Comparison of ENCODE assay signal across 22 cellular contexts in genomic region chr1:204349602-204350001, GRCh38. TPM values are rescaled to one million over a fixed set of nuclear protein-coding genes. Genes with fewer than 3 reads are reported as not detected.
DNase-seq lines count a peak whose midpoint lies in the region; ATAC-seq and TF ChIP-seq lines count a peak whose summit lies in the region.
"Had no signal": no experiment of that assay in that cellular context is flagged by ENCODE, and none has a peak within 500 bp of the region (broad histone marks: within the 10 kb centered on the region; RNA-seq: fewer than 3 reads in every experiment).

No MANE protein-coding gene starts in this region.

- H3K4me3 ChIP-seq in right atrium auricular region (no peak overlapping the region), neural progenitor cell (no peak overlapping the region), vagina (no peak overlapping the region)
- H3K4me3 ChIP-seq: BLaER1 treated with 17β-estradiol and CSF1 and Interleukin-3, amounts not matched to agents 10 nM and 100 nM; GM12878; PC-9; SJCRH30 had no signal

- H3K9me3 Mint-ChIP-seq in neural progenitor cell: no peaks in the 10 kb centered on the region
- H3K9me3 Mint-ChIP-seq: CD8-positive, alpha-beta T cell had no signal

- H3K27me3 ChIP-seq in right atrium auricular region (no peaks in the 10 kb centered on the region), foreskin keratinocyte (no peaks in the 10 kb centered on the region), neural progenitor cell (no peaks in the 10 kb centered on the region), vagina (no peaks in the 10 kb centered on the region)
- H3K27me3 ChIP-seq: BLaER1 treated with 17β-estradiol and CSF1 and Interleukin-3, amounts not matched to agents 10 nM and 100 nM; SJCRH30 had no signal

- H3K27me3 Mint-ChIP-seq in neural progenitor cell (ENCODE audit: insufficient read depth, low read depth): peaks cover 7% of the 10 kb centered on the region

- no peaks in the 10 kb centered on the region for H3K79me2 ChIP-seq in neural progenitor cell (ENCODE audit: low read depth)

- no peak overlapping the region for H3K4me2 ChIP-seq in neural progenitor cell
- H3K4me2 ChIP-seq: PC-9 had no signal

- peaks cover 85% of the 10 kb centered on the region for H3K4me1 Mint-ChIP-seq in neural progenitor cell

- peak overlapping the region; percentile 88 for H3K4me3 Mint-ChIP-seq in neural progenitor cell
- H3K4me3 Mint-ChIP-seq: CD8-positive, alpha-beta T cell had no signal

- intact Hi-C loops in Right ventricle myocardium superior (cut with DNase I) (no loop called here), vagina (cut with DNase I) (no loop called here)

- no peak for TF ChIP-seq POLR2A in vagina (IDR thresholded peaks at IDR 0.05)

- H3K9ac ChIP-seq in neural progenitor cell: no peak overlapping the region

- no peak overlapping the region for H2AFZ ChIP-seq in neural progenitor cell (replicated peaks)
- H2AFZ ChIP-seq: PC-9 had no signal

- H3K36me3 Mint-ChIP-seq in neural progenitor cell: peaks cover 2% of the 10 kb centered on the region
- H3K36me3 Mint-ChIP-seq: CD8-positive, alpha-beta T cell had no signal

- H4K20me1 ChIP-seq in neural progenitor cell (ENCODE audit: low read depth): no peaks in the 10 kb centered on the region
- H4K20me1 ChIP-seq: BLaER1 treated with 17β-estradiol and CSF1 and Interleukin-3, amounts not matched to agents 10 nM and 100 nM had no signal

- H3K4me1 ChIP-seq in right atrium auricular region (peaks cover 0 to 40% of the 10 kb centered on the region in 2 donors), foreskin keratinocyte (no peaks in the 10 kb centered on the region), neural progenitor cell (peaks cover 23% of the 10 kb centered on the region), vagina (peaks cover 36% of the 10 kb centered on the region)

- H3K36me3 ChIP-seq in right atrium auricular region: no peaks in the 10 kb centered on the region
- no peaks in the 10 kb centered on the region for H3K36me3 ChIP-seq in neural progenitor cell
- no peaks in the 10 kb centered on the region for H3K36me3 ChIP-seq in vagina
- H3K36me3 ChIP-seq: BLaER1 treated with 17β-estradiol and CSF1 and Interleukin-3, amounts not matched to agents 10 nM and 100 nM; SJCRH30 had no signal

- DNase-seq in right atrium auricular region (ENCODE audit: low spot score) (no peak), Right ventricle myocardium superior (no peak), foreskin keratinocyte (peak; percentile 36 to 86), neural progenitor cell (ENCODE audit: low spot score) (no peak), vagina (ENCODE audit: extremely low spot score in 2 of 2) (no peak), NCI-H1105 (lab: John Stamatoyannopoulos, UW) (no peak)
- DNase-seq: CD8-positive, alpha-beta T cell; DMS53; EL; GOT3; KBM-7; MV-4-11; NCI-H187; NCI-H345; NCI-H526; PC-9; SJCRH30 had no signal

- H3K9me3 ChIP-seq in right atrium auricular region: no peaks in the 10 kb centered on the region
- no peaks in the 10 kb centered on the region for H3K9me3 ChIP-seq in neural progenitor cell (ENCODE audit: low read depth)
- H3K9me3 ChIP-seq in vagina: no peaks in the 10 kb centered on the region
- H3K9me3 ChIP-seq: BLaER1 treated with 17β-estradiol and CSF1 and Interleukin-3, amounts not matched to agents 10 nM and 100 nM; SJCRH30 had no signal

- peak overlapping the region; percentile 93 for H3K27ac Mint-ChIP-seq in neural progenitor cell
- H3K27ac Mint-ChIP-seq: CD8-positive, alpha-beta T cell had no signal

- H3F3A ChIP-seq in neural progenitor cell (ENCODE audit: low read depth): peaks cover 17% of the 10 kb centered on the region

- no peak for ATAC-seq in Right ventricle myocardium superior (ENCODE audit: poor library complexity)
- ATAC-seq in foreskin keratinocyte: peak; percentile 87
- no peak for ATAC-seq in HG02885 (IDR thresholded peaks at IDR 0.05; ENCODE audit: poor library complexity, unreplicated experiment)
- no peak for ATAC-seq in GM21723 (IDR thresholded peaks at IDR 0.05; ENCODE audit: unreplicated experiment)
- ATAC-seq: CD8-positive, alpha-beta T cell had no signal

- TF ChIP-seq CTCF in right atrium auricular region (IDR thresholded peaks at IDR 0.05) (no peak), foreskin keratinocyte (conservative IDR thresholded peaks at IDR 0.05) (no peak), neural progenitor cell (IDR thresholded peaks at IDR 0.05) (no peak), vagina (IDR thresholded peaks at IDR 0.05) (no peak)

- H3K27ac ChIP-seq in right atrium auricular region (peak overlapping the region; percentile 36 to 73), foreskin keratinocyte (no peak overlapping the region), neural progenitor cell (no peak overlapping the region), vagina (peak overlapping the region; percentile 68)
- H3K27ac ChIP-seq: BLaER1 treated with 17β-estradiol and CSF1 and Interleukin-3, amounts not matched to agents 10 nM and 100 nM; PC-9; RWPE1; SJCRH30 had no signal

RNA-seq across cellular contexts. Expression of gene PLEKHA6, which starts 10.1 kb away (rescaled TPM):
- 10 to 100 TPM; 18.1 to 25.7 TPM for total RNA-seq in right atrium auricular region
- total RNA-seq in Right ventricle myocardium superior: 20.0 TPM
- 4.4 and 6.0 TPM in 2 replicates for total RNA-seq in foreskin keratinocyte
- 2.0 and 2.4 TPM in 2 replicates for polyA plus RNA-seq in foreskin keratinocyte
- total RNA-seq in neural progenitor cell (ENCODE audit: low replicate concordance): 0.58 and 1.5 TPM in 2 replicates
- 15.0 TPM for total RNA-seq in vagina

Comparison
In these comparisons a context has a peak if more than half of its experiments do, and no peak if none do; other contexts are left out.
1. DNase-seq: peak in foreskin keratinocyte (2 of 2); none in right atrium auricular region (single experiment), Right ventricle myocardium superior (single experiment), neural progenitor cell (single experiment), vagina (0 of 2) and NCI-H1105 (single experiment).
2. H3K27ac ChIP-seq: peak in right atrium auricular region (2 of 2) and vagina (single experiment); none in foreskin keratinocyte (single experiment) and neural progenitor cell (single experiment).